Comparison of ENCODE assay signal across 1 cellular context in the genomic region with DNA sequence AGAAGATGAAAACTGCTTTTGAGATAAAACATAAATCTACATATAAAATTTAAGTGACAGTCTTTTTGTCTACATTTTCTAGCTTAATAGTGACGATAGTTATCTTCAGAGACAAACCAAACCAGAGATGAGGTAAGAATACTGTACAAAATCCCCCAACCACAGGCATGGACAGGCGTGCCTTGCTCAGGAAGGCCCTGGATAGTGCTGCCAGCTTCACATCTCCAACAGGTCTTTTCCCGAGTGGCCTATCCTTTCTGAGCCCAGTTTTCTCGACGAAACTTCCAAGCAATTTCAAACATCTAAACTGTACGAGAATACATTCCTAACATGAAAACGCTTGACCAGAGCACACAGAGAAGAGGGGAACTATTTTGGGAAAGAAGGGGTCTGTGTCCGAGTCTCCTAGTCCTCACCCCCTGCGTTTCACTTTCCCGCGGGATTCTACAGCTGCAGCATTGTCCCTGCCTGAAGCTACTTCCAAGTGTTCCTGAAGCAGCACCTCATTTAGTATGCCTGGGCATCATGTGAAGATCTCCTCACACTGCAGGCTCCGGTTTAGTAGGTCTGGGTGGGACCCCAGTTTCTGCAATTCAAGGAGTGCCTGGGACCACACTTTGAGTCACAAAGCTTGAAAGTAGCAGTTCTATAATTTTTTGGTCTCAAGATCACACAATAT.
TF ChIP-seq lines count a peak whose summit lies in the region.

No MANE protein-coding gene starts in this region.

TF ChIP-seq in HepG2, 621 proteins besides CTCF, POLR2A, EP300 and RAD21:
- TF ChIP-seq, protein P1, sequence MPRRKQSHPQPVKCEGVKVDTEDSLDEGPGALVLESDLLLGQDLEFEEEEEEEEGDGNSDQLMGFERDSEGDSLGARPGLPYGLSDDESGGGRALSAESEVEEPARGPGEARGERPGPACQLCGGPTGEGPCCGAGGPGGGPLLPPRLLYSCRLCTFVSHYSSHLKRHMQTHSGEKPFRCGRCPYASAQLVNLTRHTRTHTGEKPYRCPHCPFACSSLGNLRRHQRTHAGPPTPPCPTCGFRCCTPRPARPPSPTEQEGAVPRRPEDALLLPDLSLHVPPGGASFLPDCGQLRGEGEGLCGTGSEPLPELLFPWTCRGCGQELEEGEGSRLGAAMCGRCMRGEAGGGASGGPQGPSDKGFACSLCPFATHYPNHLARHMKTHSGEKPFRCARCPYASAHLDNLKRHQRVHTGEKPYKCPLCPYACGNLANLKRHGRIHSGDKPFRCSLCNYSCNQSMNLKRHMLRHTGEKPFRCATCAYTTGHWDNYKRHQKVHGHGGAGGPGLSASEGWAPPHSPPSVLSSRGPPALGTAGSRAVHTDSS (CRISPR knock-in tag; conservative IDR thresholded peaks at IDR 0.05), result no peak
- TF ChIP-seq, protein P2, sequence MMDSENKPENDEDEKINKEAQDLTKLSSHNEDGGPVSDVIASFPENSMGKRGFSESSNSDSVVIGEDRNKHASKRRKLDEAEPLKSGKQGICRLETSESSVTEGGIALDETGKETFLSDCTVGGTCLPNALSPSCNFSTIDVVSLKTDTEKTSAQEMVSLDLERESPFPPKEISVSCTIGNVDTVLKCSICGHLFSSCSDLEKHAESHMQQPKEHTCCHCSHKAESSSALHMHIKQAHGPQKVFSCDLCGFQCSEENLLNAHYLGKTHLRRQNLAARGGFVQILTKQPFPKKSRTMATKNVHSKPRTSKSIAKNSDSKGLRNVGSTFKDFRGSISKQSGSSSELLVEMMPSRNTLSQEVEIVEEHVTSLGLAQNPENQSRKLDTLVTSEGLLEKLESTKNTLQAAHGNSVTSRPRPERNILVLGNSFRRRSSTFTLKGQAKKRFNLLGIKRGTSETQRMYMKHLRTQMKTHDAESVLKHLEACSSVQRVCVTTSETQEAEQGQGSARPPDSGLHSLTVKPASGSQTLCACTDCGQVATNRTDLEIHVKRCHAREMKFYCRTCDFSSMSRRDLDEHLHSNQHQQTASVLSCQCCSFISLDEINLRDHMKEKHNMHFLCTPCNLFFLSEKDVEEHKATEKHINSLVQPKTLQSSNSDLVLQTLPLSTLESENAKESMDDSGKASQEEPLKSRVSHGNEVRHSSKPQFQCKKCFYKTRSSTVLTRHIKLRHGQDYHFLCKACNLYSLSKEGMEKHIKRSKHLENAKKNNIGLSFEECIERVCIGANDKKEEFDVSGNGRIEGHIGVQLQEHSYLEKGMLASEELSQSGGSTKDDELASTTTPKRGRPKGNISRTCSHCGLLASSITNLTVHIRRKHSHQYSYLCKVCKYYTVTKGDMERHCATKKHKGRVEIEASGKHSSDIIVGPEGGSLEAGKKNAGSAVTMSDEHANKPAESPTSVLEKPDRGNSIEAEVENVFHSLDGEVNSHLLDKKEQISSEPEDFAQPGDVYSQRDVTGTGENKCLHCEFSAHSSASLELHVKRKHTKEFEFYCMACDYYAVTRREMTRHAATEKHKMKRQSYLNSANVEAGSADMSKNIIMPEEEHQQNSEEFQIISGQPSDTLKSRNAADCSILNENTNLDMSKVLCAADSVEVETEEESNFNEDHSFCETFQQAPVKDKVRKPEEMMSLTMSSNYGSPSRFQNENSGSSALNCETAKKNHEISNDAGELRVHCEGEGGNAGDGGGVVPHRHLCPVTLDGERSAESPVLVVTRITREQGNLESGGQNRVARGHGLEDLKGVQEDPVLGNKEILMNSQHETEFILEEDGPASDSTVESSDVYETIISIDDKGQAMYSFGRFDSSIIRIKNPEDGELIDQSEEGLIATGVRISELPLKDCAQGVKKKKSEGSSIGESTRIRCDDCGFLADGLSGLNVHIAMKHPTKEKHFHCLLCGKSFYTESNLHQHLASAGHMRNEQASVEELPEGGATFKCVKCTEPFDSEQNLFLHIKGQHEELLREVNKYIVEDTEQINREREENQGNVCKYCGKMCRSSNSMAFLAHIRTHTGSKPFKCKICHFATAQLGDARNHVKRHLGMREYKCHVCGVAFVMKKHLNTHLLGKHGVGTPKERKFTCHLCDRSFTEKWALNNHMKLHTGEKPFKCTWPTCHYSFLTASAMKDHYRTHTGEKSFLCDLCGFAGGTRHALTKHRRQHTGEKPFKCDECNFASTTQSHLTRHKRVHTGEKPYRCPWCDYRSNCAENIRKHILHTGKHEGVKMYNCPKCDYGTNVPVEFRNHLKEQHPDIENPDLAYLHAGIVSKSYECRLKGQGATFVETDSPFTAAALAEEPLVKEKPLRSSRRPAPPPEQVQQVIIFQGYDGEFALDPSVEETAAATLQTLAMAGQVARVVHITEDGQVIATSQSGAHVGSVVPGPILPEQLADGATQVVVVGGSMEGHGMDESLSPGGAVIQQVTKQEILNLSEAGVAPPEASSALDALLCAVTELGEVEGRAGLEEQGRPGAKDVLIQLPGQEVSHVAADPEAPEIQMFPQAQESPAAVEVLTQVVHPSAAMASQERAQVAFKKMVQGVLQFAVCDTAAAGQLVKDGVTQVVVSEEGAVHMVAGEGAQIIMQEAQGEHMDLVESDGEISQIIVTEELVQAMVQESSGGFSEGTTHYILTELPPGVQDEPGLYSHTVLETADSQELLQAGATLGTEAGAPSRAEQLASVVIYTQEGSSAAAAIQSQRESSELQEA (CRISPR knock-in tag; IDR thresholded peaks at IDR 0.05; ENCODE audit: not compliant biosample characterization), result no peak
- TF ChIP-seq MIXL1 (CRISPR knock-in tag; IDR thresholded peaks at IDR 0.05), result no peak
- TF ChIP-seq FIP1L1 (IDR thresholded peaks at IDR 0.05; ENCODE audit: borderline replicate concordance, insufficient read depth, low read depth, low read length), result no peak
- TF ChIP-seq NPAS2 (CRISPR knock-in tag; IDR thresholded peaks at IDR 0.05; ENCODE audit: borderline replicate concordance), result no peak
- TF ChIP-seq, protein P3, sequence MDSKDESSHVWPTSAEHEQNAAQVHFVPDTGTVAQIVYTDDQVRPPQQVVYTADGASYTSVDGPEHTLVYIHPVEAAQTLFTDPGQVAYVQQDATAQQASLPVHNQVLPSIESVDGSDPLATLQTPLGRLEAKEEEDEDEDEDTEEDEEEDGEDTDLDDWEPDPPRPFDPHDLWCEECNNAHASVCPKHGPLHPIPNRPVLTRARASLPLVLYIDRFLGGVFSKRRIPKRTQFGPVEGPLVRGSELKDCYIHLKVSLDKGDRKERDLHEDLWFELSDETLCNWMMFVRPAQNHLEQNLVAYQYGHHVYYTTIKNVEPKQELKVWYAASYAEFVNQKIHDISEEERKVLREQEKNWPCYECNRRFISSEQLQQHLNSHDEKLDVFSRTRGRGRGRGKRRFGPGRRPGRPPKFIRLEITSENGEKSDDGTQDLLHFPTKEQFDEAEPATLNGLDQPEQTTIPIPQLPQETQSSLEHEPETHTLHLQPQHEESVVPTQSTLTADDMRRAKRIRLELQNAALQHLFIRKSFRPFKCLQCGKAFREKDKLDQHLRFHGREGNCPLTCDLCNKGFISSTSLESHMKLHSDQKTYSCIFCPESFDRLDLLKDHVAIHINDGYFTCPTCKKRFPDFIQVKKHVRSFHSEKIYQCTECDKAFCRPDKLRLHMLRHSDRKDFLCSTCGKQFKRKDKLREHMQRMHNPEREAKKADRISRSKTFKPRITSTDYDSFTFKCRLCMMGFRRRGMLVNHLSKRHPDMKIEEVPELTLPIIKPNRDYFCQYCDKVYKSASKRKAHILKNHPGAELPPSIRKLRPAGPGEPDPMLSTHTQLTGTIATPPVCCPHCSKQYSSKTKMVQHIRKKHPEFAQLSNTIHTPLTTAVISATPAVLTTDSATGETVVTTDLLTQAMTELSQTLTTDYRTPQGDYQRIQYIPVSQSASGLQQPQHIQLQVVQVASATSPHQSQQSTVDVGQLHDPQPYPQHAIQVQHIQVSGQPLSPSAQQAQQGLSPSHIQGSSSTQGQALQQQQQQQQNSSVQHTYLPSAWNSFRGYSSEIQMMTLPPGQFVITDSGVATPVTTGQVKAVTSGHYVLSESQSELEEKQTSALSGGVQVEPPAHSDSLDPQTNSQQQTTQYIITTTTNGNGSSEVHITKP (CRISPR knock-in tag; IDR thresholded peaks at IDR 0.05; ENCODE audit: low read depth), result no peak
- no peak for TF ChIP-seq IKZF1 (IDR thresholded peaks at IDR 0.05)
- TF ChIP-seq JUND (CRISPR knock-in tag; IDR thresholded peaks at IDR 0.05), result no peak
- TF ChIP-seq SP1 (IDR thresholded peaks at IDR 0.05), result no peak
- TF ChIP-seq SP1 (CRISPR knock-in tag; IDR thresholded peaks at IDR 0.05), result no peak
- TF ChIP-seq IKZF4 (CRISPR knock-in tag; IDR thresholded peaks at IDR 0.05; ENCODE audit: borderline replicate concordance, low read depth, not compliant biosample characterization), result no peak
- no peak for TF ChIP-seq ZNF672 (CRISPR knock-in tag; IDR thresholded peaks at IDR 0.05)
- TF ChIP-seq ATF7 (IDR thresholded peaks at IDR 0.05), result no peak
- TF ChIP-seq ATF7 (CRISPR knock-in tag; IDR thresholded peaks at IDR 0.05), result no peak
